Comparison of ENCODE assay signal across 18 cellular contexts in genomic region chr7:218896-219580, GRCh38. TPM values are rescaled to one million over a fixed set of nuclear protein-coding genes. Genes with fewer than 3 reads are reported as not detected.
DNase-seq lines count a peak whose midpoint lies in the region; ATAC-seq and TF ChIP-seq lines count a peak whose summit lies in the region.
"Had no signal": no experiment of that assay in that cellular context is flagged by ENCODE, and none has a peak within 500 bp of the region (broad histone marks: within the 10 kb centered on the region; RNA-seq: fewer than 3 reads in every experiment).

No MANE protein-coding gene starts in this region.

- ATAC-seq in body of pancreas (no peak), left lobe of liver (peak; percentile 56), sciatic nerve (peak; percentile 5), GM19324 (IDR thresholded peaks at IDR 0.05; ENCODE audit: low FRiP score, unreplicated experiment) (no peak)
- ATAC-seq: K562 had no signal

- H3K36me3 ChIP-seq in body of pancreas (replicated peaks in 1 of 2; ENCODE audit: insufficient read depth in 1 of 2, low read depth in 2 of 2), result no peaks in the 10 kb centered on the region

- TF ChIP-seq CTCF in C4-2B (conservative IDR thresholded peaks at IDR 0.05) (no peak), body of pancreas (IDR thresholded peaks at IDR 0.05) (no peak)

- no peaks in the 10 kb centered on the region for H3K27me3 ChIP-seq in body of pancreas

- no peak for TF ChIP-seq POLR2A in body of pancreas (IDR thresholded peaks at IDR 0.05)

- intact Hi-C loops in body of pancreas (cut with DNase I) (no loop called here), sciatic nerve (cut with DNase I) (no loop called here)

- H3K4me1 ChIP-seq in body of pancreas, result peaks cover 23% of the 10 kb centered on the region

- 86 to 90% methylated on average over 7 to 20 of the region's 28 CpGs for WGBS in body of pancreas, 2 donors

- H3K27ac ChIP-seq in C4-2B (peak overlapping the region; percentile 62), body of pancreas (peak overlapping the region; percentile 32 to 82 (median 68))
- H3K27ac ChIP-seq: PC-9 had no signal

- H3K4me3 ChIP-seq in body of pancreas, result no peak overlapping the region
- H3K4me3 ChIP-seq: K562, PC-9 had no signal

- DNase-seq in body of pancreas (no peak), left lobe of liver (ENCODE audit: low spot score) (peak; percentile 64), sciatic nerve (ENCODE audit: low spot score) (no peak), HK-2 (ENCODE audit: unreplicated experiment) (no peak), OCI-M1 (lab: John Stamatoyannopoulos, UW) (no peak), SHP77 (lab: John Stamatoyannopoulos, UW) (no peak)
- DNase-seq: Caco-2; HCEC 1CT; NCI-H1092; NCI-H1694; NCI-H2107; NCI-H345; NCI-H69; NK-92 treated with Interleukin-12 subunit alpha and Interleukin-12 subunit beta, amount 100 ng/mL, for 24 hours; PC-9 had no signal

- H3K9me3 ChIP-seq in body of pancreas, result no peaks in the 10 kb centered on the region
- H3K9me3 ChIP-seq: Caco-2 had no signal

RNA-seq across cellular contexts. Expression of gene FAM20C, which starts 26.7 kb away (rescaled TPM):
- total RNA-seq in body of pancreas (10 to 100 TPM; 12.7 to 26.0 TPM), left lobe of liver (72.2 TPM), sciatic nerve (57.0 TPM)

Comparison
In these comparisons a context has a peak if more than half of its experiments do, and no peak if none do; other contexts are left out.
1. ATAC-seq: peak in left lobe of liver (single experiment) and sciatic nerve (single experiment); none in body of pancreas (single experiment) and GM19324 (single experiment).